In genomic region chr21:45102391-45102932, GRCh38 we compare ENCODE assay signal across 10 cellular contexts. TPM values are rescaled to one million over a fixed set of nuclear protein-coding genes. Genes with fewer than 3 reads are reported as not detected.
A peak's percentile ranks its signal among the peaks of the same experiment; 100 is the strongest.
DNase-seq lines count a peak whose midpoint lies in the region; ATAC-seq, FAIRE-seq and TF ChIP-seq lines count a peak whose summit lies in the region.
"Had no signal": no experiment of that assay in that cellular context is flagged by ENCODE, and none has a peak within 500 bp of the region (broad histone marks: within the 10 kb centered on the region; RNA-seq: fewer than 3 reads in every experiment).

No MANE protein-coding gene starts in this region.

- DNase-seq in LNCaP clone FGC (ENCODE audit: low read depth) = peak; percentile 92
- DNase-seq in cardiac fibroblast (ENCODE audit: low read depth in 2 of 2) = peak; percentile 67 to 85
- DNase-seq in naive B cell = no peak
- DNase-seq in frontal cortex (ENCODE audit: low spot score in 2 of 2) = no peak
- no peak for DNase-seq in activated naive CD8-positive, alpha-beta T cell treated with anti-CD3 and anti-CD28 coated beads for 36 hours
- DNase-seq: midbrain, NCI-H2171 had no signal

- peak overlapping the region; percentile 47 to 95 (median 84) for H3K27ac Mint-ChIP-seq in naive B cell
- H3K27ac Mint-ChIP-seq in activated naive CD8-positive, alpha-beta T cell treated with anti-CD3 and anti-CD28 coated beads for 36 hours = no peak overlapping the region

- no peaks in the 10 kb centered on the region for H3K36me3 Mint-ChIP-seq in naive B cell
- H3K36me3 Mint-ChIP-seq in activated naive CD8-positive, alpha-beta T cell treated with anti-CD3 and anti-CD28 coated beads for 36 hours = peaks cover 30% of the 10 kb centered on the region

- H3K9me3 Mint-ChIP-seq in naive B cell = no peaks in the 10 kb centered on the region
- H3K9me3 Mint-ChIP-seq in activated naive CD8-positive, alpha-beta T cell treated with anti-CD3 and anti-CD28 coated beads for 36 hours = no peaks in the 10 kb centered on the region

- TF ChIP-seq CTCF in C4-2B (conservative IDR thresholded peaks at IDR 0.05) = peak; percentile 64
- peak; percentile 32 for TF ChIP-seq CTCF in LNCaP clone FGC (IDR thresholded peaks at IDR 0.05; ENCODE audit: control insufficient read depth, extremely low read depth, insufficient read depth)
- peak; percentile 36 for TF ChIP-seq CTCF in cardiac fibroblast (IDR thresholded peaks at IDR 0.05; ENCODE audit: low read depth, low read length)

- peak overlapping the region in 5 of 8 donors; percentile 16 to 91 (median 65) for H3K4me3 Mint-ChIP-seq in naive B cell
- no peak overlapping the region for H3K4me3 Mint-ChIP-seq in activated naive CD8-positive, alpha-beta T cell treated with anti-CD3 and anti-CD28 coated beads for 36 hours

- no peak overlapping the region for H3K4me3 ChIP-seq in LNCaP clone FGC (ENCODE audit: low read depth, low read length)
- H3K4me3 ChIP-seq in cardiac fibroblast (replicated peaks in 1 of 2; ENCODE audit: low read depth in 2 of 2, low read length in 2 of 2) = no peak overlapping the region

- ATAC-seq in naive B cell (ENCODE audit: low read depth in 2 of 2) = no peak
- no peak for ATAC-seq in HG03095 (IDR thresholded peaks at IDR 0.05; ENCODE audit: unreplicated experiment)
- ATAC-seq in GM18909 (IDR thresholded peaks at IDR 0.05; ENCODE audit: poor library complexity, unreplicated experiment) = no peak

- FAIRE-seq in frontal cortex (lab: Jason Lieb, UNC) = no peak

- H3K27me3 Mint-ChIP-seq in naive B cell = no peaks in the 10 kb centered on the region
- H3K27me3 Mint-ChIP-seq in activated naive CD8-positive, alpha-beta T cell treated with anti-CD3 and anti-CD28 coated beads for 36 hours = no peaks in the 10 kb centered on the region

- H3K27ac ChIP-seq in C4-2B = peak overlapping the region; percentile 57

- H3K4me1 Mint-ChIP-seq in naive B cell = peaks cover 65 to 92% (median 88%) of the 10 kb centered on the region in 3 donors
- H3K4me1 Mint-ChIP-seq in activated naive CD8-positive, alpha-beta T cell treated with anti-CD3 and anti-CD28 coated beads for 36 hours = peaks cover 58% of the 10 kb centered on the region

RNA-seq across cellular contexts. Expression of gene ADARB1, which starts 28.1 kb away (rescaled TPM):
- 10 to 100 TPM; 19.9 to 63.5 (median 28.7) TPM for polyA plus RNA-seq in naive B cell (ENCODE audit: low read depth in 6 of 6)
- total RNA-seq in frontal cortex = 19.2 TPM
- 10 to 100 TPM; 39.6 to 41.9 TPM for total RNA-seq in activated naive CD8-positive, alpha-beta T cell treated with anti-CD3 and anti-CD28 coated beads for 36 hours

Comparison
In these comparisons a context has a peak if more than half of its experiments do, and no peak if none do; other contexts are left out.
1. DNase-seq: peak in LNCaP clone FGC (single experiment) and cardiac fibroblast (2 of 2); none in naive B cell (single experiment), frontal cortex (0 of 2) and activated naive CD8-positive, alpha-beta T cell treated with anti-CD3 and anti-CD28 coated beads for 36 hours (single experiment).
2. Peak in every context shown above with its lines, with median percentiles within 50 percentile points of each other: CTCF ChIP-seq.